ENCODE assay signal across 5 cellular contexts in genomic region chr3:123976181-123976898, GRCh38. TPM values are rescaled to one million over a fixed set of nuclear protein-coding genes. Genes with fewer than 3 reads are reported as not detected.
"Had no signal": no experiment of that assay in that cellular context is flagged by ENCODE, and none has a peak within 500 bp of the region (broad histone marks: within the 10 kb centered on the region; RNA-seq: fewer than 3 reads in every experiment).

No MANE protein-coding gene starts in this region.

RNA-seq across cellular contexts. Expression of gene ROPN1, which starts 15.6 kb away (rescaled TPM):
- total RNA-seq: activated CD4-positive, alpha-beta memory T cell treated with anti-CD3 and anti-CD28 coated beads, Interleukin-2, amount 10 ng/mL, durations not matched to agents 7 days and 5 days; kidney epithelial cell; ovary; urinary bladder; WTC11 had no signal
